1 cellular context compared by ENCODE assay signal in genomic region chr3:58272891-58273290, GRCh38.
TF ChIP-seq lines count a peak whose summit lies in the region.

No MANE protein-coding gene starts in this region.

TF ChIP-seq in SK-N-SH, 30 proteins besides CTCF, POLR2A, EP300 and RAD21:
- TF ChIP-seq USF1 (IDR thresholded peaks at IDR 0.05; ENCODE audit: borderline replicate concordance, low read depth) (no peak), NFIC (IDR thresholded peaks at IDR 0.05; ENCODE audit: borderline replicate concordance) (peak; percentile 30; the same call in 1 of the 2 replicates), PBX3 (IDR thresholded peaks at IDR 0.05) (peak; percentile 72)
